In genomic region chr1:31487143-31487542, GRCh38 we compare ENCODE assay signal across 20 cellular contexts.
DNase-seq lines count a peak whose midpoint lies in the region; ATAC-seq, FAIRE-seq and TF ChIP-seq lines count a peak whose summit lies in the region.
"Had no signal": no experiment of that assay in that cellular context is flagged by ENCODE, and none has a peak within 500 bp of the region (broad histone marks: within the 10 kb centered on the region; RNA-seq: fewer than 3 reads in every experiment).

No MANE protein-coding gene starts in this region.

- CTCF ChIA-PET in SK-N-SH (lab: Yijun Ruan, JAX), result interaction anchor here (1.3 to 1.7 kb wide), 2 partner anchors 62 to 65 kb away, joined by 3 to 4 read pairs; no protein-coding TSS in a partner anchor

- intact Hi-C loops in stomach (cut with DNase I; ENCODE audit: low total_unique reads), result no loop called here

- no peak overlapping the region for H3K9ac ChIP-seq in SK-N-SH
- H3K9ac ChIP-seq: BLaER1 treated with 17β-estradiol and CSF1 and Interleukin-3, amounts not matched to agents 10 nM and 100 nM had no signal

- H2AFZ ChIP-seq in SK-N-SH (ENCODE audit: low read depth), result no peak overlapping the region

- H3K4me3 ChIP-seq in SK-N-SH (ENCODE audit: low read depth in 2 of 2, low read length in 1 of 2) (no peak overlapping the region), stomach (no peak overlapping the region)
- H3K4me3 ChIP-seq: BLaER1 treated with 17β-estradiol and CSF1 and Interleukin-3, amounts not matched to agents 10 nM and 100 nM; cardiac muscle cell; esophagus muscularis mucosa had no signal

- peak overlapping the region; percentile 24; the same call in 1 of the 2 replicates for H3K4me2 ChIP-seq in SK-N-SH

- H3K4me3 Mint-ChIP-seq in T-helper 2 cell treated with Interferon-gamma antibody and Interleukin-4, amounts not matched to agents 5 μg/mL and 100 μg/mL, for 36 hours, result no peak overlapping the region
- H3K4me3 Mint-ChIP-seq: activated B cell treated with CpG ODN at 0.5 μM for 24 hours; nephron; stimulated activated memory B cell treated with anti-CD40 and anti-IgM and Interleukin-4, amounts not matched to agents 10 μg/mL and 1 μg/mL and 100 μg/mL, for 72 hours had no signal

- H3K4me1 Mint-ChIP-seq in T-helper 2 cell treated with Interferon-gamma antibody and Interleukin-4, amounts not matched to agents 5 μg/mL and 100 μg/mL, for 36 hours (ENCODE audit: low read depth), result peaks cover 10% of the 10 kb centered on the region

- TF ChIP-seq RAD21 in SK-N-SH (IDR thresholded peaks at IDR 0.05; ENCODE audit: low read length), result no peak

- no peak for TF ChIP-seq CTCF in SK-N-SH (IDR thresholded peaks at IDR 0.05)
- no peak for TF ChIP-seq CTCF in stomach (IDR thresholded peaks at IDR 0.05)

- TF ChIP-seq EP300 in SK-N-SH (IDR thresholded peaks at IDR 0.05; ENCODE audit: borderline replicate concordance in 1 of 2, low read depth in 1 of 2, low read length in 1 of 2) (no peak), stomach (IDR thresholded peaks at IDR 0.05) (no peak)

- DNase-seq in SK-N-SH, result no peak
- DNase-seq in GM19239 (ENCODE audit: insufficient read length, low spot score), result no peak
- no peak for DNase-seq in T-helper 2 cell treated with Interferon-gamma antibody and Interleukin-4, amounts not matched to agents 5 μg/mL and 100 μg/mL, for 36 hours (ENCODE audit: low spot score)
- DNase-seq in lung microvascular endothelial cell (ENCODE audit: low read depth in 2 of 2), result peak; percentile 13
- DNase-seq in stomach, result no peak
- no peak for DNase-seq in NCI-H2107 treated with DMSO at 0.1 percent for 48 hours (lab: John Stamatoyannopoulos, UW; ENCODE audit: unreplicated experiment)
- DNase-seq: activated B cell treated with CpG ODN at 0.5 μM for 24 hours; DMS153; glutamatergic neuron; H7; NCI-H510A; SHP77; stimulated activated CD4-positive, alpha-beta T cell treated with anti-CD3 and anti-CD28 coated beads, Interleukin-12 subunit alpha, Interleukin-12 subunit beta, amount 100 ng/mL, for 4 hours had no signal

- H3F3A ChIP-seq in SK-N-SH (replicated peaks; ENCODE audit: insufficient read depth), result no peaks in the 10 kb centered on the region

- peak overlapping the region; percentile 52 for H3K27ac Mint-ChIP-seq in T-helper 2 cell treated with Interferon-gamma antibody and Interleukin-4, amounts not matched to agents 5 μg/mL and 100 μg/mL, for 36 hours
- H3K27ac Mint-ChIP-seq: activated B cell treated with CpG ODN at 0.5 μM for 24 hours; nephron; stimulated activated memory B cell treated with anti-CD40 and anti-IgM and Interleukin-4, amounts not matched to agents 10 μg/mL and 1 μg/mL and 100 μg/mL, for 72 hours had no signal

- ATAC-seq in SK-N-SH treated with all-trans-retinoic acid at 6 μM for 48 hours, result no peak
- no peak for ATAC-seq in GM21723 (IDR thresholded peaks at IDR 0.05; ENCODE audit: unreplicated experiment)
- ATAC-seq: stimulated activated memory B cell treated with anti-CD40 and anti-IgM and Interleukin-4, amounts not matched to agents 10 μg/mL and 1 μg/mL and 100 μg/mL, for 72 hours had no signal

- no peaks in the 10 kb centered on the region for H3K36me3 Mint-ChIP-seq in T-helper 2 cell treated with Interferon-gamma antibody and Interleukin-4, amounts not matched to agents 5 μg/mL and 100 μg/mL, for 36 hours (ENCODE audit: low read depth)
- H3K36me3 Mint-ChIP-seq: stimulated activated memory B cell treated with anti-CD40 and anti-IgM and Interleukin-4, amounts not matched to agents 10 μg/mL and 1 μg/mL and 100 μg/mL, for 72 hours had no signal

- no peaks in the 10 kb centered on the region for H3K79me2 ChIP-seq in SK-N-SH (ENCODE audit: insufficient read depth)

- peaks cover 19% of the 10 kb centered on the region for H3K27me3 Mint-ChIP-seq in T-helper 2 cell treated with Interferon-gamma antibody and Interleukin-4, amounts not matched to agents 5 μg/mL and 100 μg/mL, for 36 hours (ENCODE audit: low read depth)
- H3K27me3 Mint-ChIP-seq: stimulated activated memory B cell treated with anti-CD40 and anti-IgM and Interleukin-4, amounts not matched to agents 10 μg/mL and 1 μg/mL and 100 μg/mL, for 72 hours had no signal

- no peaks in the 10 kb centered on the region for H4K20me1 ChIP-seq in SK-N-SH (ENCODE audit: insufficient read depth)
- H4K20me1 ChIP-seq: BLaER1 treated with 17β-estradiol and CSF1 and Interleukin-3, amounts not matched to agents 10 nM and 100 nM had no signal

- TF ChIP-seq POLR2A in stomach (IDR thresholded peaks at IDR 0.05), result no peak

- no peaks in the 10 kb centered on the region for H3K4me1 ChIP-seq in SK-N-SH (ENCODE audit: control insufficient read depth in 1 of 2, insufficient read depth in 2 of 2, low read depth in 1 of 2, low read length in 1 of 2)
- H3K4me1 ChIP-seq in stomach, result no peaks in the 10 kb centered on the region
- H3K4me1 ChIP-seq: esophagus muscularis mucosa had no signal

- H3K9me3 Mint-ChIP-seq in T-helper 2 cell treated with Interferon-gamma antibody and Interleukin-4, amounts not matched to agents 5 μg/mL and 100 μg/mL, for 36 hours, result no peaks in the 10 kb centered on the region

- POLR2A ChIA-PET in SK-N-SH (lab: Yijun Ruan, JAX), result no interaction called here

- H3K9me3 ChIP-seq in SK-N-SH (no peaks in the 10 kb centered on the region), stomach (no peaks in the 10 kb centered on the region)
- H3K9me3 ChIP-seq: esophagus muscularis mucosa had no signal

- no peaks in the 10 kb centered on the region for H3K9me2 ChIP-seq in SK-N-SH

- H3K36me3 ChIP-seq in SK-N-SH (replicated peaks in 1 of 2; ENCODE audit: control insufficient read depth in 1 of 2, insufficient read depth in 2 of 2, low read length in 1 of 2) (no peaks in the 10 kb centered on the region), stomach (no peaks in the 10 kb centered on the region)
- H3K36me3 ChIP-seq: BLaER1 treated with 17β-estradiol and CSF1 and Interleukin-3, amounts not matched to agents 10 nM and 100 nM; cardiac muscle cell; esophagus muscularis mucosa had no signal

- whole genome bisulfite sequencing in SK-N-SH (ENCODE audit: low lambda C conversion rate), result 77% methylated on average over 3 of the region's 3 CpGs
- 71 to 82% (median 81%) methylated on average over 3 of the region's 3 CpGs for WGBS in stomach, 5 donors

- no peak overlapping the region for H3K27ac ChIP-seq in SK-N-SH (ENCODE audit: low read depth in 2 of 2, low read length in 1 of 2)
- H3K27ac ChIP-seq in stomach, result no peak overlapping the region
- H3K27ac ChIP-seq: cardiac muscle cell, esophagus muscularis mucosa had no signal

- H3K27me3 ChIP-seq in SK-N-SH (ENCODE audit: insufficient read depth) (no peaks in the 10 kb centered on the region), stomach (no peaks in the 10 kb centered on the region)
- H3K27me3 ChIP-seq: BLaER1 treated with 17β-estradiol and CSF1 and Interleukin-3, amounts not matched to agents 10 nM and 100 nM; cardiac muscle cell had no signal

- FAIRE-seq in GM19239 (lab: Jason Lieb, UNC), result peak; percentile 31

TF ChIP-seq in SK-N-SH, 30 proteins besides CTCF, POLR2A, EP300 and RAD21:
- TF ChIP-seq FOXJ3 (CRISPR knock-in tag; IDR thresholded peaks at IDR 0.05), result no peak
- no peak for TF ChIP-seq GABPA (IDR thresholded peaks at IDR 0.05; ENCODE audit: low read depth)
- no peak for TF ChIP-seq USF2 (IDR thresholded peaks at IDR 0.05; ENCODE audit: borderline replicate concordance, low read depth, low read length)
- TF ChIP-seq RFX5 (IDR thresholded peaks at IDR 0.05; ENCODE audit: low read length), result no peak
- TF ChIP-seq TCF12 (IDR thresholded peaks at IDR 0.05), result no peak
- TF ChIP-seq POLR2AphosphoS5 (IDR thresholded peaks at IDR 0.05; ENCODE audit: low read depth, low read length), result no peak
- no peak for TF ChIP-seq RXRA (IDR thresholded peaks at IDR 0.05; ENCODE audit: borderline replicate concordance, low read depth)
- no peak for TF ChIP-seq FOXM1 (IDR thresholded peaks at IDR 0.05; ENCODE audit: low read depth)
- TF ChIP-seq GATA2 (CRISPR knock-in tag; IDR thresholded peaks at IDR 0.05), result no peak
- no peak for TF ChIP-seq NRF1 (IDR thresholded peaks at IDR 0.05; ENCODE audit: low read depth, low read length)

TF ChIP-seq in SK-N-SH treated with all-trans-retinoic acid at 6 μM for 48 hours, 23 proteins besides CTCF, POLR2A, EP300 and RAD21 (continues in another document):
- TF ChIP-seq PPARA (CRISPR knock-in tag; IDR thresholded peaks at IDR 0.05; ENCODE audit: borderline replicate concordance) (no peak), ZNF8 (CRISPR knock-in tag; IDR thresholded peaks at IDR 0.05) (no peak), BACH2 (CRISPR knock-in tag; IDR thresholded peaks at IDR 0.05; ENCODE audit: borderline replicate concordance) (no peak), CREB5 (CRISPR knock-in tag; IDR thresholded peaks at IDR 0.05; ENCODE audit: low read depth) (no peak), ESRRG (CRISPR knock-in tag; IDR thresholded peaks at IDR 0.05) (no peak), ZNF565 (CRISPR knock-in tag; conservative IDR thresholded peaks at IDR 0.05; ENCODE audit: low read depth) (no peak)

Comparison
In these comparisons a context has a peak if more than half of its experiments do, and no peak if none do; other contexts are left out.
1. DNase-seq: peak in lung microvascular endothelial cell (2 of 2); none in SK-N-SH (single experiment), GM19239 (single experiment), T-helper 2 cell treated with Interferon-gamma antibody and Interleukin-4, amounts not matched to agents 5 μg/mL and 100 μg/mL, for 36 hours (single experiment), stomach (single experiment) and NCI-H2107 treated with DMSO at 0.1 percent for 48 hours (single experiment).